ENCODE assay signal across 1 cellular context in genomic region chr16:66858740-66859396, GRCh38.
TF ChIP-seq lines count a peak whose summit lies in the region.

No MANE protein-coding gene starts in this region.

TF ChIP-seq in GM12878, 131 proteins besides CTCF, POLR2A, EP300 and RAD21:
- TF ChIP-seq HDGF (IDR thresholded peaks at IDR 0.05) (no peak), REST (IDR thresholded peaks at IDR 0.05; ENCODE audit: low read depth, low read length) (no peak), CBX5 (IDR thresholded peaks at IDR 0.05; ENCODE audit: low read depth) (no peak), WRNIP1 (IDR thresholded peaks at IDR 0.05; ENCODE audit: borderline replicate concordance, low read depth, low read length) (no peak), KDM1A (IDR thresholded peaks at IDR 0.05; ENCODE audit: borderline replicate concordance) (no peak), POU2F2 (IDR thresholded peaks at IDR 0.05; ENCODE audit: borderline replicate concordance, low read depth, low read length) (no peak), DPF2 (IDR thresholded peaks at IDR 0.05) (no peak), TBL1XR1 (IDR thresholded peaks at IDR 0.05; ENCODE audit: low read depth, low read length) (no peak), IKZF2 (IDR thresholded peaks at IDR 0.05) (no peak), RELA (IDR thresholded peaks at IDR 0.05; ENCODE audit: borderline replicate concordance, partially characterized antibody) (no peak), ZNF24 (IDR thresholded peaks at IDR 0.05) (no peak), IRF5 (IDR thresholded peaks at IDR 0.05; ENCODE audit: borderline replicate concordance) (no peak), SIN3A (IDR thresholded peaks at IDR 0.05; ENCODE audit: low read depth, low read length) (no peak)
